ENCODE assay signal across 17 cellular contexts in the genomic region with DNA sequence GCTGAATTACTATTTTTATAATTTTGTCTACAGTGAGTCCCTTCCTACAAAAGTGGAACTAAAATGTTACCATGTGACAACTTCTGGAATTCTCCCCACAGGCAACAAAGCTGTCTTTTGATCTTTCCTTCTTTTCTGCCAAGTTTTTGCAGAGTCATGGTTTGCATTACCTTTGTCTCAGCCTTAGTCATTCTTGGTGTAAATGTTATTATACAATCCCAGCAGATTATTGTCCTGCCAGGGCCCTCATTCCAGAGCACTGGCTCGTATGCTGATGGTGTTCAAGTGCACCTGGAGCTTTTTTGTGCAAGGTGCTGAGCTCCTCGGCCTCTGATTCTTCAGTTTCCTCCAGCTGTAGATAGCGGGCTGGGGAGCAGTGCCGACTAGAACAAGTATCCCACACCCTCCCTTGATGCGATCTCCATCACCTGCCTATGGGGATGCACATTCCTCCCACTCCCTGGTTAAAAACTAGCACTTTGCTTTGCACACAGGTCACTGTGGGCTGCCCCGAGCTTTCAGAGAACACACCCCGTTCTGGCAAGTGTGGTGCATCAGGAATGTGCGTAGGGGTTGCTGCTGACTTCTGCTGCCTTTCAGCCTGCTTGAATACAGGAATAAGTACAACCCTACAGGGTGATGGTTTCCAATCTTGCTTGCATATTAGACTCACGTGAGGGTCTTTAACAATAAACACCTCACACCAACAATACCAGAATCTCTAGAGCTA.
A peak's percentile ranks its signal among the peaks of the same experiment; 100 is the strongest.
DNase-seq lines count a peak whose midpoint lies in the region; ATAC-seq and TF ChIP-seq lines count a peak whose summit lies in the region.
"Had no signal": no experiment of that assay in that cellular context is flagged by ENCODE, and none has a peak within 500 bp of the region (broad histone marks: within the 10 kb centered on the region; RNA-seq: fewer than 3 reads in every experiment).

No MANE protein-coding gene starts in this region.

- no peaks in the 10 kb centered on the region for H3K4me1 ChIP-seq in Panc1 (ENCODE audit: control insufficient read depth, insufficient read depth, low read length)
- H3K4me1 ChIP-seq: adrenal gland, lower lobe of right lung, spleen, tibial artery had no signal

- H3K27me3 ChIP-seq in Panc1 (ENCODE audit: control insufficient read depth, insufficient read depth, low read length) = no peaks in the 10 kb centered on the region
- H3K27me3 ChIP-seq: adrenal gland, heart left ventricle, spleen, tibial artery had no signal

- H3K4me3 ChIP-seq in Panc1 (ENCODE audit: low read depth in 2 of 2, low read length in 2 of 2) (no peak overlapping the region), cardiac fibroblast (replicated peaks in 1 of 2; ENCODE audit: low read depth in 2 of 2, low read length in 2 of 2) (no peak overlapping the region)
- H3K4me3 ChIP-seq: adrenal gland, heart left ventricle, lower lobe of right lung, spleen, tibial artery had no signal

- CTCF ChIA-PET in Panc1 (lab: Charles Lee) = no interaction called here

- ATAC-seq in Panc1 (peak; percentile 51; the same call in 1 of the 2 replicates), GM18907 (IDR thresholded peaks at IDR 0.05; ENCODE audit: unreplicated experiment) (no peak)
- ATAC-seq: heart left ventricle, lower lobe of right lung had no signal

- POLR2A ChIA-PET in Panc1 (lab: Charles Lee) = interaction anchor here (0.7 kb wide), 1 partner anchor 192 kb away, joined by 8 read pairs; no protein-coding TSS in a partner anchor

- no TSS peak for BruUV-seq in Panc1 (replicated peaks; lab: Mats Ljungman, UMichigan)

- H3K36me3 ChIP-seq in Panc1 (ENCODE audit: control insufficient read depth, insufficient read depth, low read length) = no peaks in the 10 kb centered on the region
- H3K36me3 ChIP-seq: adrenal gland, heart left ventricle, lower lobe of right lung, spleen, tibial artery had no signal

- H3K27ac ChIP-seq in Panc1 (ENCODE audit: low read length) = no peak overlapping the region
- H3K27ac ChIP-seq: adrenal gland, heart left ventricle, KMS-11, lower lobe of right lung, spleen, tibial artery had no signal

- intact Hi-C loops in Panc1 (cut with micrococcal nuclease; ENCODE audit: unreplicated experiment) = no loop called here

- in situ Hi-C loops in Panc1 (cut with HindIII; ENCODE audit: low pct_unique_long_range_greater_than_20kb, low sequenced_read_pairs) = no loop called here

- TF ChIP-seq CTCF in Panc1 (IDR thresholded peaks at IDR 0.05) (no peak), cardiac fibroblast (IDR thresholded peaks at IDR 0.05; ENCODE audit: low read depth, low read length) (no peak)

- H3K9me3 ChIP-seq in Panc1 (ENCODE audit: control insufficient read depth, insufficient read depth, low read depth, low read length) = no peaks in the 10 kb centered on the region
- H3K9me3 ChIP-seq: adrenal gland, heart left ventricle, lower lobe of right lung, spleen, tibial artery had no signal

- peak; percentile 54 for DNase-seq in AG08395 (ENCODE audit: low spot score)
- peak; percentile 8 for DNase-seq in Panc1 (ENCODE audit: low read depth, low spot score)
- peak; percentile 10 to 21 for DNase-seq in cardiac fibroblast (ENCODE audit: low read depth in 2 of 2)
- peak; percentile 31 for DNase-seq in left kidney (ENCODE audit: low read depth, low spot score)
- no peak for DNase-seq in stimulated activated CD4-positive, alpha-beta T cell treated with anti-CD3 and anti-CD28 coated beads, Interleukin-4, amount 100 ng/mL, for 1 hour
- no peak for DNase-seq in activated naive CD4-positive, alpha-beta T cell (lab: John Stamatoyannopoulos, UW)
- no peak for DNase-seq in activated CD8-positive, alpha-beta memory T cell treated with anti-CD3 and anti-CD28 coated beads, Interleukin-2, amount 50 U/mL, for 48 hours
- DNase-seq: heart left ventricle, lower lobe of right lung, NCI-H187 treated with DMSO at 0.1 percent for 48 hours, nucleus accumbens, SHP77 treated with DMSO at 0.1 percent for 48 hours, spleen, tibial artery had no signal

Comparison
In these comparisons a context has a peak if more than half of its experiments do, and no peak if none do; other contexts are left out.
1. DNase-seq: peak in AG08395 (single experiment), Panc1 (single experiment), cardiac fibroblast (2 of 2) and left kidney (single experiment); none in stimulated activated CD4-positive, alpha-beta T cell treated with anti-CD3 and anti-CD28 coated beads, Interleukin-4, amount 100 ng/mL, for 1 hour (single experiment), activated naive CD4-positive, alpha-beta T cell (0 of 4) and activated CD8-positive, alpha-beta memory T cell treated with anti-CD3 and anti-CD28 coated beads, Interleukin-2, amount 50 U/mL, for 48 hours (single experiment).